ENCODE assay signal across 1 cellular context in genomic region chr12:71664411-71665108, GRCh38.
TF ChIP-seq lines count a peak whose summit lies in the region.

No MANE protein-coding gene starts in this region.

TF ChIP-seq in HepG2, 621 proteins besides CTCF, POLR2A, EP300 and RAD21 (continued from another document and continues in another):
- TF ChIP-seq ZBTB2 (CRISPR knock-in tag; IDR thresholded peaks at IDR 0.05; ENCODE audit: low read depth) (no peak), NFIC (IDR thresholded peaks at IDR 0.05; ENCODE audit: low read length) (no peak), MBD4 (IDR thresholded peaks at IDR 0.05; ENCODE audit: borderline replicate concordance, low read length) (0 out of 2 replicates have a peak, but pooled peaks have one; percentile 32), ZNF788 (CRISPR knock-in tag; IDR thresholded peaks at IDR 0.05; ENCODE audit: borderline replicate concordance) (no peak), DR1 (CRISPR knock-in tag; IDR thresholded peaks at IDR 0.05) (no peak), ZNF747 (CRISPR knock-in tag; IDR thresholded peaks at IDR 0.05; ENCODE audit: borderline replicate concordance) (no peak), EHMT2 (IDR thresholded peaks at IDR 0.05; ENCODE audit: borderline replicate concordance, low read depth, low read length) (no peak), ZBTB7A (CRISPR knock-in tag; IDR thresholded peaks at IDR 0.05) (no peak), GATAD1 (CRISPR knock-in tag; IDR thresholded peaks at IDR 0.05) (no peak), ZFP90 (CRISPR knock-in tag; IDR thresholded peaks at IDR 0.05; ENCODE audit: borderline replicate concordance) (0 out of 2 replicates have a peak, but pooled peaks have one; percentile 39), TAF15 (IDR thresholded peaks at IDR 0.05; ENCODE audit: low read depth, low read length, poor library complexity, severe bottlenecking) (no peak), GATAD2A (CRISPR knock-in tag; IDR thresholded peaks at IDR 0.05) (0 out of 2 replicates have a peak, but pooled peaks have one; percentile 8), PTBP1 (IDR thresholded peaks at IDR 0.05; ENCODE audit: low read depth, low read length, poor library complexity, severe bottlenecking) (no peak), HNF4G (IDR thresholded peaks at IDR 0.05; ENCODE audit: borderline replicate concordance, low read depth, low read length) (no peak), HNF4G (CRISPR knock-in tag; IDR thresholded peaks at IDR 0.05; ENCODE audit: borderline replicate concordance, low read depth) (no peak), ZNF563 (CRISPR knock-in tag; IDR thresholded peaks at IDR 0.05) (0 out of 2 replicates have a peak, but pooled peaks have one; percentile 26), SIN3A (IDR thresholded peaks at IDR 0.05; ENCODE audit: borderline replicate concordance, low read depth, low read length) (peak; percentile 20; the same call in 1 of the 2 replicates), ZNF12 (CRISPR knock-in tag; IDR thresholded peaks at IDR 0.05) (no peak), ZGPAT (CRISPR knock-in tag; IDR thresholded peaks at IDR 0.05) (peak; percentile 10; the same call in 1 of the 2 replicates), ELF4 (CRISPR knock-in tag; IDR thresholded peaks at IDR 0.05; ENCODE audit: borderline replicate concordance) (no peak), DNMT1 (CRISPR knock-in tag; IDR thresholded peaks at IDR 0.05) (no peak), HDAC1 (CRISPR knock-in tag; IDR thresholded peaks at IDR 0.05) (no peak), TMF1 (CRISPR knock-in tag; IDR thresholded peaks at IDR 0.05; ENCODE audit: low read depth) (no peak), ARNT (IDR thresholded peaks at IDR 0.05) (no peak), ZFP62 (CRISPR knock-in tag; IDR thresholded peaks at IDR 0.05) (no peak), KMT2B (CRISPR knock-in tag; IDR thresholded peaks at IDR 0.05) (peak; percentile 0; the same call in 1 of the 2 replicates), MLX (CRISPR knock-in tag; IDR thresholded peaks at IDR 0.05) (no peak), ZNF263 (CRISPR knock-in tag; IDR thresholded peaks at IDR 0.05) (no peak), ZNF790 (CRISPR knock-in tag; IDR thresholded peaks at IDR 0.05; ENCODE audit: borderline replicate concordance) (no peak), ZNF451 (CRISPR knock-in tag; IDR thresholded peaks at IDR 0.05) (peak; percentile 15; the same call in 1 of the 2 replicates), ZNF816 (CRISPR knock-in tag; IDR thresholded peaks at IDR 0.05; ENCODE audit: borderline replicate concordance) (no peak), ONECUT2 (CRISPR knock-in tag; IDR thresholded peaks at IDR 0.05) (no peak), ZNF225 (CRISPR knock-in tag; IDR thresholded peaks at IDR 0.05) (no peak), ZBTB7B (CRISPR knock-in tag; IDR thresholded peaks at IDR 0.05) (no peak), JDP2 (CRISPR knock-in tag; IDR thresholded peaks at IDR 0.05; ENCODE audit: borderline replicate concordance) (no peak), CSRNP1 (CRISPR knock-in tag; IDR thresholded peaks at IDR 0.05) (no peak), RFX3 (CRISPR knock-in tag; IDR thresholded peaks at IDR 0.05) (no peak)
- TF ChIP-seq, protein P1, sequence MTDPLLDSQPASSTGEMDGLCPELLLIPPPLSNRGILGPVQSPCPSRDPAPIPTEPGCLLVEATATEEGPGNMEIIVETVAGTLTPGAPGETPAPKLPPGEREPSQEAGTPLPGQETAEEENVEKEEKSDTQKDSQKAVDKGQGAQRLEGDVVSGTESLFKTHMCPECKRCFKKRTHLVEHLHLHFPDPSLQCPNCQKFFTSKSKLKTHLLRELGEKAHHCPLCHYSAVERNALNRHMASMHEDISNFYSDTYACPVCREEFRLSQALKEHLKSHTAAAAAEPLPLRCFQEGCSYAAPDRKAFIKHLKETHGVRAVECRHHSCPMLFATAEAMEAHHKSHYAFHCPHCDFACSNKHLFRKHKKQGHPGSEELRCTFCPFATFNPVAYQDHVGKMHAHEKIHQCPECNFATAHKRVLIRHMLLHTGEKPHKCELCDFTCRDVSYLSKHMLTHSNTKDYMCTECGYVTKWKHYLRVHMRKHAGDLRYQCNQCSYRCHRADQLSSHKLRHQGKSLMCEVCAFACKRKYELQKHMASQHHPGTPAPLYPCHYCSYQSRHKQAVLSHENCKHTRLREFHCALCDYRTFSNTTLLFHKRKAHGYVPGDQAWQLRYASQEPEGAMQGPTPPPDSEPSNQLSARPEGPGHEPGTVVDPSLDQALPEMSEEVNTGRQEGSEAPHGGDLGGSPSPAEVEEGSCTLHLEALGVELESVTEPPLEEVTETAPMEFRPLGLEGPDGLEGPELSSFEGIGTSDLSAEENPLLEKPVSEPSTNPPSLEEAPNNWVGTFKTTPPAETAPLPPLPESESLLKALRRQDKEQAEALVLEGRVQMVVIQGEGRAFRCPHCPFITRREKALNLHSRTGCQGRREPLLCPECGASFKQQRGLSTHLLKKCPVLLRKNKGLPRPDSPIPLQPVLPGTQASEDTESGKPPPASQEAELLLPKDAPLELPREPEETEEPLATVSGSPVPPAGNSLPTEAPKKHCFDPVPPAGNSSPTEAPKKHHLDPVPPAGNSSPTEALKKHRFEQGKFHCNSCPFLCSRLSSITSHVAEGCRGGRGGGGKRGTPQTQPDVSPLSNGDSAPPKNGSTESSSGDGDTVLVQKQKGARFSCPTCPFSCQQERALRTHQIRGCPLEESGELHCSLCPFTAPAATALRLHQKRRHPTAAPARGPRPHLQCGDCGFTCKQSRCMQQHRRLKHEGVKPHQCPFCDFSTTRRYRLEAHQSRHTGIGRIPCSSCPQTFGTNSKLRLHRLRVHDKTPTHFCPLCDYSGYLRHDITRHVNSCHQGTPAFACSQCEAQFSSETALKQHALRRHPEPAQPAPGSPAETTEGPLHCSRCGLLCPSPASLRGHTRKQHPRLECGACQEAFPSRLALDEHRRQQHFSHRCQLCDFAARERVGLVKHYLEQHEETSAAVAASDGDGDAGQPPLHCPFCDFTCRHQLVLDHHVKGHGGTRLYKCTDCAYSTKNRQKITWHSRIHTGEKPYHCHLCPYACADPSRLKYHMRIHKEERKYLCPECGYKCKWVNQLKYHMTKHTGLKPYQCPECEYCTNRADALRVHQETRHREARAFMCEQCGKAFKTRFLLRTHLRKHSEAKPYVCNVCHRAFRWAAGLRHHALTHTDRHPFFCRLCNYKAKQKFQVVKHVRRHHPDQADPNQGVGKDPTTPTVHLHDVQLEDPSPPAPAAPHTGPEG (CRISPR knock-in tag; IDR thresholded peaks at IDR 0.05) = 0 out of 2 replicates have a peak, but pooled peaks have one; percentile 26
- TF ChIP-seq, protein P2, sequence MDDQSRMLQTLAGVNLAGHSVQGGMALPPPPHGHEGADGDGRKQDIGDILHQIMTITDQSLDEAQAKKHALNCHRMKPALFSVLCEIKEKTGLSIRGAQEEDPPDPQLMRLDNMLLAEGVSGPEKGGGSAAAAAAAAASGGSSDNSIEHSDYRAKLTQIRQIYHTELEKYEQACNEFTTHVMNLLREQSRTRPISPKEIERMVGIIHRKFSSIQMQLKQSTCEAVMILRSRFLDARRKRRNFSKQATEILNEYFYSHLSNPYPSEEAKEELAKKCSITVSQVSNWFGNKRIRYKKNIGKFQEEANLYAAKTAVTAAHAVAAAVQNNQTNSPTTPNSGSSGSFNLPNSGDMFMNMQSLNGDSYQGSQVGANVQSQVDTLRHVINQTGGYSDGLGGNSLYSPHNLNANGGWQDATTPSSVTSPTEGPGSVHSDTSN (CRISPR knock-in tag; IDR thresholded peaks at IDR 0.05; ENCODE audit: borderline replicate concordance) = 0 out of 2 replicates have a peak, but pooled peaks have one; percentile 12
- TF ChIP-seq, protein P3, sequence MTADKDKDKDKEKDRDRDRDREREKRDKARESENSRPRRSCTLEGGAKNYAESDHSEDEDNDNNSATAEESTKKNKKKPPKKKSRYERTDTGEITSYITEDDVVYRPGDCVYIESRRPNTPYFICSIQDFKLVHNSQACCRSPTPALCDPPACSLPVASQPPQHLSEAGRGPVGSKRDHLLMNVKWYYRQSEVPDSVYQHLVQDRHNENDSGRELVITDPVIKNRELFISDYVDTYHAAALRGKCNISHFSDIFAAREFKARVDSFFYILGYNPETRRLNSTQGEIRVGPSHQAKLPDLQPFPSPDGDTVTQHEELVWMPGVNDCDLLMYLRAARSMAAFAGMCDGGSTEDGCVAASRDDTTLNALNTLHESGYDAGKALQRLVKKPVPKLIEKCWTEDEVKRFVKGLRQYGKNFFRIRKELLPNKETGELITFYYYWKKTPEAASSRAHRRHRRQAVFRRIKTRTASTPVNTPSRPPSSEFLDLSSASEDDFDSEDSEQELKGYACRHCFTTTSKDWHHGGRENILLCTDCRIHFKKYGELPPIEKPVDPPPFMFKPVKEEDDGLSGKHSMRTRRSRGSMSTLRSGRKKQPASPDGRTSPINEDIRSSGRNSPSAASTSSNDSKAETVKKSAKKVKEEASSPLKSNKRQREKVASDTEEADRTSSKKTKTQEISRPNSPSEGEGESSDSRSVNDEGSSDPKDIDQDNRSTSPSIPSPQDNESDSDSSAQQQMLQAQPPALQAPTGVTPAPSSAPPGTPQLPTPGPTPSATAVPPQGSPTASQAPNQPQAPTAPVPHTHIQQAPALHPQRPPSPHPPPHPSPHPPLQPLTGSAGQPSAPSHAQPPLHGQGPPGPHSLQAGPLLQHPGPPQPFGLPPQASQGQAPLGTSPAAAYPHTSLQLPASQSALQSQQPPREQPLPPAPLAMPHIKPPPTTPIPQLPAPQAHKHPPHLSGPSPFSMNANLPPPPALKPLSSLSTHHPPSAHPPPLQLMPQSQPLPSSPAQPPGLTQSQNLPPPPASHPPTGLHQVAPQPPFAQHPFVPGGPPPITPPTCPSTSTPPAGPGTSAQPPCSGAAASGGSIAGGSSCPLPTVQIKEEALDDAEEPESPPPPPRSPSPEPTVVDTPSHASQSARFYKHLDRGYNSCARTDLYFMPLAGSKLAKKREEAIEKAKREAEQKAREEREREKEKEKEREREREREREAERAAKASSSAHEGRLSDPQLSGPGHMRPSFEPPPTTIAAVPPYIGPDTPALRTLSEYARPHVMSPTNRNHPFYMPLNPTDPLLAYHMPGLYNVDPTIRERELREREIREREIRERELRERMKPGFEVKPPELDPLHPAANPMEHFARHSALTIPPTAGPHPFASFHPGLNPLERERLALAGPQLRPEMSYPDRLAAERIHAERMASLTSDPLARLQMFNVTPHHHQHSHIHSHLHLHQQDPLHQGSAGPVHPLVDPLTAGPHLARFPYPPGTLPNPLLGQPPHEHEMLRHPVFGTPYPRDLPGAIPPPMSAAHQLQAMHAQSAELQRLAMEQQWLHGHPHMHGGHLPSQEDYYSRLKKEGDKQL (CRISPR knock-in tag; IDR thresholded peaks at IDR 0.05; ENCODE audit: low read depth) = no peak
